ENCODE assay signal across 8 cellular contexts in the genomic region with DNA sequence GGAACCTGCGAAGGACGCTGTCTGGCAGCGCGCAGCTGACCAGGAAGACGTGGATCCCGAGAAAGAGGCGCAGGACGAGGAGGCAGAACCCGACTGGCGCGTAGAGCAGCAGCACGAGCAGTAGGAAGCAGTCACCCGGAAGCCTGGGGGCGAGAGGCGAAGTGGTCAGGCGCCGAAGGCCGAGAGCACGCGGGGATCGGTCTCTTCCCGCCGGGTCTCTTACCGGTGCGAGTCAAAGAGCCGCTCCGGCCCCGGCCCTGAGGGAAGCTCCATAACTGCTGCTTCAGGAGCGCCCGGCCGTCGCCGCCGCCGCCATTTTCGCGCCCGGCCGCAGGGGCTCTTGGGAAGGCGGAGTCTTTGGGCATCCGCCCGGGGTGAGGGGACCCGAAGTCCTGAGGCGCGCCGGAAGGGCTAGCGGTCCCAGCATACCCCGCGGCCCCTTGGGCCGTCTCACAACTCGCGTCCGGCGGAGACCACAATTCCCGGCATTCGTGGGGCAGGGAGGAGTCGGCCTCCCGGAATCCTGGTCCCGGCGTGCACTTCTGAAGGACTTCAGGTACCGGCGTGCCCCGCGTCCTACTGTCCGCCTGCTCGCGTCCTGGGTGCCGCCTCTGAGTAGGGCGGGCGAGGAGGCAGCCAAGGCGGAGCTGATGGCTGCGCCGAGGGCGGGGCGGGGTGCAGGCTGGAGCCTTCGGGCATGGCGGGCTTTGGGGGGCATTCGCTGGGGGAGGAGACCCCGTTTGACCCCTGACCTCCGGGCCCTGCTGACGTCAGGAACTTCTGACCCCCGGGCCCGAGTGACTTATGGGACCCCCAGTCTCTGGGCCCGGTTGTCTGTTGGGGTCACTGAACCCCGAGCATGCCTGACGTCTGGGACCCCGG. TPM values are rescaled to one million over a fixed set of nuclear protein-coding genes. Genes with fewer than 3 reads are reported as not detected.
A peak's percentile ranks its signal among the peaks of the same experiment; 100 is the strongest.
DNase-seq lines count a peak whose midpoint lies in the region; ATAC-seq and TF ChIP-seq lines count a peak whose summit lies in the region.

Gene AUP1 (minus strand): TSS at position 350 of the 882 bp plus-strand sequence. CDS start 77 bp downstream, at position 273.
Gene HTRA2 (plus strand): TSS at position 577 of the 882 bp plus-strand sequence. CDS start 74 bp downstream, at position 651.

- no peaks in the 10 kb centered on the region for H3K27me3 ChIP-seq in CD4-positive, alpha-beta memory T cell (ENCODE audit: insufficient read depth, low read length)
- H3K27me3 ChIP-seq in lung (ENCODE audit: control insufficient read depth, insufficient read depth): no peaks in the 10 kb centered on the region

- H3K9me3 Mint-ChIP-seq in CD4-positive, alpha-beta memory T cell: no peaks in the 10 kb centered on the region

- peaks cover 19 to 50% (median 40%) of the 10 kb centered on the region in 4 donors for H3K4me1 Mint-ChIP-seq in CD4-positive, alpha-beta memory T cell

- intact Hi-C loops in CD4-positive, alpha-beta memory T cell (cut with micrococcal nuclease): loop anchor here (1.0 to 5.0 kb wide), 8 partner anchors 22 to 603 kb away; partner anchors contain the start of genes C2orf81, DGUOK, DOK1 and INO80B

- no peaks in the 10 kb centered on the region for H3K27me3 Mint-ChIP-seq in CD4-positive, alpha-beta memory T cell

- TF ChIP-seq CTCF in lung (IDR thresholded peaks at IDR 0.05; ENCODE audit: control extremely low read depth, extremely low read depth): no peak

- H3K27ac Mint-ChIP-seq in CD4-positive, alpha-beta memory T cell: peak within 1 kb of the TSS; percentile 87 to 97 (median 94)

- peak within 1 kb of the TSS; percentile 89 to 100 for H3K4me3 ChIP-seq in CD4-positive, alpha-beta memory T cell (ENCODE audit: low read length in 2 of 2)
- peak within 1 kb of the TSS; percentile 99 for H3K4me3 ChIP-seq in lung

- H3K9me3 ChIP-seq in CD4-positive, alpha-beta memory T cell (ENCODE audit: control insufficient read depth in 1 of 2, low read length in 2 of 2): no peaks in the 10 kb centered on the region
- no peaks in the 10 kb centered on the region for H3K9me3 ChIP-seq in lung (ENCODE audit: control insufficient read depth in 2 of 2, insufficient read depth in 1 of 2, low read length in 1 of 2)

- H3K4me3 Mint-ChIP-seq in CD4-positive, alpha-beta memory T cell: peak within 1 kb of the TSS; percentile 92 to 96 (median 94)

- peak; percentile 80 for ATAC-seq in GM19463 (IDR thresholded peaks at IDR 0.05; ENCODE audit: unreplicated experiment)
- ATAC-seq in lung (ENCODE audit: insufficient read depth, low FRiP score): peak; percentile 97

- POLR2A ChIA-PET in CD4-positive, alpha-beta memory T cell (lab: Charles Lee; ENCODE audit: partially characterized antibody): interaction anchor here (1.0 to 6.3 kb wide), 23 partner anchors 9 to 701 kb away, joined by 3 to 87 read pairs (median 9); partner anchors contain the start of genes C2orf81, CCDC142, INO80B and MOB1A

- CTCF ChIA-PET in CD4-positive, alpha-beta memory T cell (lab: Charles Lee; ENCODE audit: partially characterized antibody): interaction anchor here (0.8 to 6.4 kb wide), 6 partner anchors 16 to 138 kb away, joined by 3 to 63 read pairs (median 4); partner anchors contain the start of genes CCDC142, PCGF1 and TTC31

- H3K36me3 ChIP-seq in CD4-positive, alpha-beta memory T cell (ENCODE audit: insufficient read depth, low read length): peaks cover 19% of the 10 kb centered on the region
- H3K36me3 ChIP-seq in lung (ENCODE audit: control insufficient read depth in 2 of 2, insufficient read depth in 2 of 2, low read length in 2 of 2): peaks cover 14 to 36% of the 10 kb centered on the region in 2 donors

- DNase-seq in CD4-positive, alpha-beta memory T cell: peak; percentile 83 to 88 (median 86)
- DNase-seq in HS-27A (ENCODE audit: low read depth) (peak; percentile 98), NK-92 (lab: John Stamatoyannopoulos, UW; ENCODE audit: unreplicated experiment) (peak; percentile 17), lung (ENCODE audit: low spot score) (peak; percentile 98)
- peak; percentile 62 to 77 for DNase-seq in activated CD8-positive, alpha-beta memory T cell treated with anti-CD3 and anti-CD28 coated beads for 1 hour (ENCODE audit: extremely low read depth in 1 of 2, low read depth in 1 of 2)
- DNase-seq in effector CD4-positive, alpha-beta T cell: peak; percentile 77
- DNase-seq in stimulated activated CD4-positive, alpha-beta T cell treated with anti-CD3 and anti-CD28 coated beads, TNF-alpha, amount 100 ng/mL, for 4 hours (ENCODE audit: low read depth in 3 of 3): peak; percentile 70 to 78 (median 78)

- H3K27ac ChIP-seq in CD4-positive, alpha-beta memory T cell (ENCODE audit: low read depth, low read length): peak within 1 kb of the TSS; percentile 84
- H3K27ac ChIP-seq in lung (ENCODE audit: low read depth in 1 of 2, low read length in 1 of 2): peak within 1 kb of the TSS; percentile 87 to 97

- H3K4me1 ChIP-seq in CD4-positive, alpha-beta memory T cell (ENCODE audit: insufficient read depth, low read length): peaks cover 31% of the 10 kb centered on the region
- peaks cover 8 to 13% of the 10 kb centered on the region in 2 donors for H3K4me1 ChIP-seq in lung (ENCODE audit: control insufficient read depth in 2 of 2, insufficient read depth in 2 of 2, low read length in 2 of 2)

- H3K36me3 Mint-ChIP-seq in CD4-positive, alpha-beta memory T cell: peaks cover 35 to 49% of the 10 kb centered on the region in 2 donors

- WGBS in lung, 2 donors: 0% methylated on average over 72 to 87 of the region's 87 CpGs

RNA-seq across cellular contexts. Expression of gene AUP1, which starts in this region (rescaled TPM):
- total RNA-seq in CD4-positive, alpha-beta memory T cell: 100 to 1,000 TPM; 153 to 158 TPM
- 100 to 1,000 TPM in 1 of 2 donors, 10 to 100 TPM in 1; 91.3 to 123 TPM for polyA plus RNA-seq in CD4-positive, alpha-beta memory T cell
- 100 to 1,000 TPM in 1 of 2 donors, 10 to 100 TPM in 1; 65.6 to 102 TPM for total RNA-seq in lung
- 100 to 1,000 TPM; 156 to 185 TPM for polyA plus RNA-seq in lung

RNA-seq across cellular contexts. Expression of gene HTRA2, which starts in this region (rescaled TPM):
- total RNA-seq in CD4-positive, alpha-beta memory T cell: 10 to 100 TPM; 39.8 to 41.1 TPM
- polyA plus RNA-seq in CD4-positive, alpha-beta memory T cell: 10 to 100 TPM; 22.0 to 25.7 TPM
- total RNA-seq in lung: 10 to 100 TPM; 26.6 to 32.4 TPM
- 10 to 100 TPM; 30.7 to 42.1 TPM for polyA plus RNA-seq in lung

Comparison
In these comparisons a context has a peak if more than half of its experiments do, and no peak if none do; other contexts are left out.
1. Peak in every context shown above with its lines: DNase-seq, ATAC-seq, H3K4me3 ChIP-seq and H3K27ac ChIP-seq.
2. DNase-seq: peak in every context shown above with its lines; median percentile 98 in HS-27A; 98 in lung; 86 in CD4-positive, alpha-beta memory T cell; 78 in stimulated activated CD4-positive, alpha-beta T cell treated with anti-CD3 and anti-CD28 coated beads, TNF-alpha, amount 100 ng/mL, for 4 hours; 77 in effector CD4-positive, alpha-beta T cell; 70 in activated CD8-positive, alpha-beta memory T cell treated with anti-CD3 and anti-CD28 coated beads for 1 hour; 17 in NK-92.